Comparison of ENCODE assay signal across 13 cellular contexts in genomic region chr17:82598256-82599011, GRCh38.
A peak's percentile ranks its signal among the peaks of the same experiment; 100 is the strongest.
DNase-seq lines count a peak whose midpoint lies in the region; ATAC-seq and TF ChIP-seq lines count a peak whose summit lies in the region.
"Had no signal": no experiment of that assay in that cellular context is flagged by ENCODE, and none has a peak within 500 bp of the region (broad histone marks: within the 10 kb centered on the region; RNA-seq: fewer than 3 reads in every experiment).

No MANE protein-coding gene starts in this region.

- H3K4me3 ChIP-seq in HL-60 (replicated peaks; ENCODE audit: insufficient read depth, low read length) (no peak overlapping the region), astrocyte of the spinal cord (ENCODE audit: low read depth, low read length) (no peak overlapping the region)
- H3K4me3 ChIP-seq: HAP-1 had no signal

- DNase-seq in AG08396 (ENCODE audit: low spot score) (peak; percentile 49), HL-60 (ENCODE audit: low read depth in 1 of 2, low spot score in 1 of 2) (no peak), astrocyte of the spinal cord (ENCODE audit: low read depth, low spot score) (peak; percentile 66), kidney glomerular epithelial cell (lab: John Stamatoyannopoulos, UW) (peak; percentile 39), NOMO-1 treated with DMSO at 0.1 percent for 48 hours (lab: John Stamatoyannopoulos, UW; ENCODE audit: unreplicated experiment) (no peak), HuH-7.5 (ENCODE audit: low spot score) (no peak), NCI-H2227 (lab: John Stamatoyannopoulos, UW; ENCODE audit: unreplicated experiment) (no peak)
- DNase-seq: CD8-positive, alpha-beta memory T cell; foreskin melanocyte; KBM-7; NCI-H2107 had no signal

- ATAC-seq in HG02623 (IDR thresholded peaks at IDR 0.05; ENCODE audit: unreplicated experiment) = no peak

- in situ Hi-C loops in astrocyte of the spinal cord (cut with HindIII; ENCODE audit: low sequenced_read_pairs) = no loop called here

- no peaks in the 10 kb centered on the region for H3K27me3 ChIP-seq in HL-60 (ENCODE audit: insufficient read depth, poor library complexity, severe bottlenecking)

- peak overlapping the region; percentile 55 for H3K27ac ChIP-seq in HL-60 (replicated peaks)

- TF ChIP-seq CTCF in HL-60 (IDR thresholded peaks at IDR 0.05; ENCODE audit: insufficient read depth, low read length) (no peak), astrocyte of the spinal cord (IDR thresholded peaks at IDR 0.05; ENCODE audit: low read depth, low read length) (no peak)

Comparison
In these comparisons a context has a peak if more than half of its experiments do, and no peak if none do; other contexts are left out.
1. DNase-seq: peak in AG08396 (single experiment), astrocyte of the spinal cord (single experiment) and kidney glomerular epithelial cell (single experiment); none in HL-60 (0 of 2), NOMO-1 treated with DMSO at 0.1 percent for 48 hours (single experiment), HuH-7.5 (single experiment) and NCI-H2227 (single experiment).